Comparison of ENCODE assay signal across 18 cellular contexts in genomic region chr7:92953657-92954056, GRCh38.
DNase-seq lines count a peak whose midpoint lies in the region; ATAC-seq, FAIRE-seq and TF ChIP-seq lines count a peak whose summit lies in the region.
"Had no signal": no experiment of that assay in that cellular context is flagged by ENCODE, and none has a peak within 500 bp of the region (broad histone marks: within the 10 kb centered on the region; RNA-seq: fewer than 3 reads in every experiment).

No MANE protein-coding gene starts in this region.

- H2AFZ ChIP-seq in PC-3 (ENCODE audit: low read length) (no peak overlapping the region), HepG2 (ENCODE audit: low read length) (no peak overlapping the region)

- peaks cover 13% of the 10 kb centered on the region for H3K9me3 Mint-ChIP-seq in natural killer cell treated with Interleukin-12 subunit alpha and Interleukin-12 subunit beta and Interleukin-15 and Interleukin-18, amount 100 ng/mL, for 72 hours
- no peaks in the 10 kb centered on the region for H3K9me3 Mint-ChIP-seq in natural killer cell
- peaks cover 13% of the 10 kb centered on the region for H3K9me3 Mint-ChIP-seq in stimulated activated naive CD8-positive, alpha-beta T cell treated with anti-CD3 and anti-CD28 coated beads, Interleukin-15, Interleukin-2, amounts not matched to agents 100 ng/mL and 50 ng/mL, for 24 hours

- FAIRE-seq in HepG2 (lab: Jason Lieb, UNC): no peak
- FAIRE-seq: bronchial epithelial cell, frontal cortex had no signal

- H3K27me3 ChIP-seq in PC-3 (ENCODE audit: low read length) (no peaks in the 10 kb centered on the region), HepG2 (ENCODE audit: control insufficient read depth in 1 of 2, insufficient read depth in 2 of 2, low read length in 2 of 2) (no peaks in the 10 kb centered on the region)
- no peaks in the 10 kb centered on the region for H3K27me3 ChIP-seq in effector memory CD4-positive, alpha-beta T cell (replicated peaks; ENCODE audit: control insufficient read depth, insufficient read depth, low read length, poor library complexity, severe bottlenecking)

- H3K4me1 ChIP-seq in PC-3 (ENCODE audit: insufficient read depth, low read length): no peaks in the 10 kb centered on the region
- no peaks in the 10 kb centered on the region for H3K4me1 ChIP-seq in HepG2 (ENCODE audit: insufficient read depth, low read length)
- H3K4me1 ChIP-seq in effector memory CD4-positive, alpha-beta T cell (ENCODE audit: control insufficient read depth, insufficient read depth, low read length, poor library complexity, severe bottlenecking): no peaks in the 10 kb centered on the region

- H3K9me3 ChIP-seq in PC-3 (ENCODE audit: low read length) (no peaks in the 10 kb centered on the region), HepG2 (ENCODE audit: low read length) (no peaks in the 10 kb centered on the region)
- no peaks in the 10 kb centered on the region for H3K9me3 ChIP-seq in effector memory CD4-positive, alpha-beta T cell (ENCODE audit: control insufficient read depth, low read length)

- TF ChIP-seq EP300 in HepG2 (IDR thresholded peaks at IDR 0.05; ENCODE audit: low read depth in 2 of 2, low read length in 2 of 2): no peak
- no peak for TF ChIP-seq EP300 in HepG2 (CRISPR knock-in tag; IDR thresholded peaks at IDR 0.05; ENCODE audit: borderline replicate concordance)

- H3K36me3 ChIP-seq in PC-3 (ENCODE audit: low read depth, low read length) (no peaks in the 10 kb centered on the region), HepG2 (replicated peaks in 1 of 2; ENCODE audit: control insufficient read depth in 1 of 2, insufficient read depth in 2 of 2, low read length in 2 of 2) (no peaks in the 10 kb centered on the region)
- no peaks in the 10 kb centered on the region for H3K36me3 ChIP-seq in effector memory CD4-positive, alpha-beta T cell (ENCODE audit: control insufficient read depth, insufficient read depth, low read length)

- H3K27me3 Mint-ChIP-seq in natural killer cell treated with Interleukin-12 subunit alpha and Interleukin-12 subunit beta and Interleukin-15 and Interleukin-18, amount 100 ng/mL, for 72 hours: peaks cover 2 to 12% of the 10 kb centered on the region in 2 donors
- peaks cover 2 to 34% of the 10 kb centered on the region in 2 donors for H3K27me3 Mint-ChIP-seq in natural killer cell (ENCODE audit: low read depth in 2 of 2)
- peaks cover 6% of the 10 kb centered on the region for H3K27me3 Mint-ChIP-seq in stimulated activated naive CD8-positive, alpha-beta T cell treated with anti-CD3 and anti-CD28 coated beads, Interleukin-15, Interleukin-2, amounts not matched to agents 100 ng/mL and 50 ng/mL, for 24 hours

- intact Hi-C loops in natural killer cell (cut with micrococcal nuclease): no loop called here
- intact Hi-C loops in PC-3 (cut with micrococcal nuclease): no loop called here
- intact Hi-C loops in HepG2 (cut with micrococcal nuclease; ENCODE audit: unreplicated experiment): no loop called here

- peaks cover 33 to 43% of the 10 kb centered on the region in 2 donors for H3K4me1 Mint-ChIP-seq in natural killer cell treated with Interleukin-12 subunit alpha and Interleukin-12 subunit beta and Interleukin-15 and Interleukin-18, amount 100 ng/mL, for 72 hours (ENCODE audit: low read depth in 2 of 2)
- H3K4me1 Mint-ChIP-seq in natural killer cell: no peaks in the 10 kb centered on the region
- H3K4me1 Mint-ChIP-seq in stimulated activated naive CD8-positive, alpha-beta T cell treated with anti-CD3 and anti-CD28 coated beads, Interleukin-15, Interleukin-2, amounts not matched to agents 100 ng/mL and 50 ng/mL, for 24 hours (ENCODE audit: low read depth): peaks cover 51% of the 10 kb centered on the region
- H3K4me1 Mint-ChIP-seq: immature natural killer cell, T-cell had no signal

- in situ Hi-C loops in HepG2 (cut with HindIII; ENCODE audit: extremely low pct_ligation_motif_present, low pct_unique_long_range_greater_than_20kb): no loop called here

- WGBS in HepG2 (ENCODE audit: low lambda C conversion rate): 0% methylated on average over 2 of the region's 2 CpGs

- no peak for ATAC-seq in natural killer cell treated with Interleukin-12 subunit alpha and Interleukin-12 subunit beta and Interleukin-15 and Interleukin-18, amount 100 ng/mL, for 72 hours
- ATAC-seq in natural killer cell: no peak
- no peak for ATAC-seq in PC-3
- no peak for ATAC-seq in HepG2
- ATAC-seq: activated CD4-positive, CD25-positive, alpha-beta regulatory T cell treated with anti-CD3 and anti-CD28 coated beads, Interleukin-2, amount 50 U/mL, for 24 hours; effector memory CD8-positive, alpha-beta T cell; Panc1; T-cell had no signal

- H3K4me3 Mint-ChIP-seq in natural killer cell treated with Interleukin-12 subunit alpha and Interleukin-12 subunit beta and Interleukin-15 and Interleukin-18, amount 100 ng/mL, for 72 hours: peak overlapping the region; percentile 20
- no peak overlapping the region for H3K4me3 Mint-ChIP-seq in natural killer cell
- H3K4me3 Mint-ChIP-seq in stimulated activated naive CD8-positive, alpha-beta T cell treated with anti-CD3 and anti-CD28 coated beads, Interleukin-15, Interleukin-2, amounts not matched to agents 100 ng/mL and 50 ng/mL, for 24 hours: no peak overlapping the region
- H3K4me3 Mint-ChIP-seq: effector memory CD8-positive, alpha-beta T cell; immature natural killer cell; T-cell had no signal

- no peaks in the 10 kb centered on the region for H3K9me2 ChIP-seq in PC-3 (replicated peaks; ENCODE audit: low read length)

- H3K4me3 ChIP-seq in epithelial cell of esophagus (ENCODE audit: low read length) (no peak overlapping the region), PC-3 (ENCODE audit: low read length) (no peak overlapping the region), HepG2 (replicated peaks in 1 of 3; ENCODE audit: insufficient read depth in 1 of 3, low read depth in 2 of 3, low read length in 3 of 3) (no peak overlapping the region)
- H3K4me3 ChIP-seq in effector memory CD4-positive, alpha-beta T cell (ENCODE audit: insufficient read depth, low read depth, low read length, poor library complexity, severe bottlenecking): no peak overlapping the region

- no peak overlapping the region for H3K27ac ChIP-seq in PC-3 (ENCODE audit: low read length)
- H3K27ac ChIP-seq in HepG2 (ENCODE audit: extremely low read length, insufficient read depth, low read length): no peak overlapping the region
- H3K27ac ChIP-seq in effector memory CD4-positive, alpha-beta T cell (ENCODE audit: insufficient read depth, low read length, poor library complexity, severe bottlenecking): no peak overlapping the region

- TF ChIP-seq RAD21 in HepG2 (CRISPR knock-in tag; IDR thresholded peaks at IDR 0.05): no peak

- CTCF ChIA-PET in PC-3 (lab: Charles Lee): no interaction called here
- CTCF ChIA-PET in HepG2 (lab: Yijun Ruan, JAX; ENCODE audit: low intra/inter-chr PET ratio, low total read pairs): no interaction called here

- no peak for TF ChIP-seq POLR2A in HepG2 (IDR thresholded peaks at IDR 0.05; ENCODE audit: insufficient read depth in 1 of 2, low read depth in 2 of 2, low read length in 2 of 2)

- no TSS peak for BruUV-seq in PC-3 (replicated peaks; lab: Mats Ljungman, UMichigan)
- no TSS peak for BruUV-seq in HepG2 (replicated peaks; lab: Mats Ljungman, UMichigan)

- POLR2A ChIA-PET in PC-3 (lab: Charles Lee; ENCODE audit: unreplicated experiment) (interaction anchor here (0.5 to 0.6 kb wide), 2 partner anchors 14 to 121 kb away, joined by 4 to 11 read pairs; no protein-coding TSS in a partner anchor), HepG2 (lab: Yijun Ruan, JAX) (no interaction called here)

- peaks cover 35% of the 10 kb centered on the region for H3K36me3 Mint-ChIP-seq in natural killer cell treated with Interleukin-12 subunit alpha and Interleukin-12 subunit beta and Interleukin-15 and Interleukin-18, amount 100 ng/mL, for 72 hours
- no peaks in the 10 kb centered on the region for H3K36me3 Mint-ChIP-seq in natural killer cell
- peaks cover 19% of the 10 kb centered on the region for H3K36me3 Mint-ChIP-seq in stimulated activated naive CD8-positive, alpha-beta T cell treated with anti-CD3 and anti-CD28 coated beads, Interleukin-15, Interleukin-2, amounts not matched to agents 100 ng/mL and 50 ng/mL, for 24 hours (ENCODE audit: low read depth)

- DNase-seq in natural killer cell treated with Interleukin-12 subunit alpha and Interleukin-12 subunit beta and Interleukin-15 and Interleukin-18, amount 100 ng/mL, for 72 hours (ENCODE audit: low spot score): no peak
- DNase-seq in natural killer cell: no peak
- DNase-seq in MV-4-11 (lab: John Stamatoyannopoulos, UW): peak; percentile 6
- DNase-seq in epithelial cell of esophagus (ENCODE audit: low read depth): peak; percentile 15
- DNase-seq in PC-3: no peak
- no peak for DNase-seq in HepG2 (ENCODE audit: low spot score)
- DNase-seq in effector memory CD4-positive, alpha-beta T cell: no peak
- DNase-seq: activated gamma-delta T cell treated with Interleukin-2 at 50 U/mL for 16 hours; C1 segment of cervical spinal cord; effector memory CD8-positive, alpha-beta T cell; immature natural killer cell; midbrain; T-cell had no signal

- peak overlapping the region; percentile 24 to 87 for H3K27ac Mint-ChIP-seq in natural killer cell treated with Interleukin-12 subunit alpha and Interleukin-12 subunit beta and Interleukin-15 and Interleukin-18, amount 100 ng/mL, for 72 hours
- no peak overlapping the region for H3K27ac Mint-ChIP-seq in natural killer cell
- peak overlapping the region; percentile 94 for H3K27ac Mint-ChIP-seq in stimulated activated naive CD8-positive, alpha-beta T cell treated with anti-CD3 and anti-CD28 coated beads, Interleukin-15, Interleukin-2, amounts not matched to agents 100 ng/mL and 50 ng/mL, for 24 hours
- H3K27ac Mint-ChIP-seq: effector memory CD8-positive, alpha-beta T cell; immature natural killer cell; T-cell had no signal

- TF ChIP-seq CTCF in natural killer cell (IDR thresholded peaks at IDR 0.05) (no peak), epithelial cell of esophagus (IDR thresholded peaks at IDR 0.05; ENCODE audit: insufficient read depth, low read depth, low read length, missing control alignments) (no peak), PC-3 (conservative IDR thresholded peaks at IDR 0.05; ENCODE audit: low read depth, low read length) (no peak), HepG2 (CRISPR knock-in tag; IDR thresholded peaks at IDR 0.05) (no peak)

- no peaks in the 10 kb centered on the region for H3K79me2 ChIP-seq in PC-3 (ENCODE audit: low read length)
- no peaks in the 10 kb centered on the region for H3K79me2 ChIP-seq in HepG2 (ENCODE audit: insufficient read depth, low read length)

- no peaks in the 10 kb centered on the region for H3F3A ChIP-seq in PC-3 (ENCODE audit: low read length, unreplicated experiment)

- H4K20me1 ChIP-seq in PC-3 (ENCODE audit: low read length) (no peaks in the 10 kb centered on the region), HepG2 (ENCODE audit: insufficient read depth, low read length) (no peaks in the 10 kb centered on the region)

- H3K4me2 ChIP-seq in PC-3 (ENCODE audit: low read length) (no peak overlapping the region), HepG2 (ENCODE audit: low read depth, low read length) (no peak overlapping the region)

- no peak overlapping the region for H3K9ac ChIP-seq in PC-3 (ENCODE audit: low read length)
- H3K9ac ChIP-seq in HepG2 (ENCODE audit: insufficient read depth, low read depth, low read length): no peak overlapping the region

TF ChIP-seq in HepG2, 621 proteins besides CTCF, POLR2A, EP300 and RAD21 (continues in another document):
- no peak for TF ChIP-seq NAIF1 (CRISPR knock-in tag; IDR thresholded peaks at IDR 0.05; ENCODE audit: borderline replicate concordance)
- no peak for TF ChIP-seq ELF4 (CRISPR knock-in tag; IDR thresholded peaks at IDR 0.05; ENCODE audit: borderline replicate concordance)

Comparison
In these comparisons a context has a peak if more than half of its experiments do, and no peak if none do; other contexts are left out.
1. H3K27ac Mint-ChIP-seq: peak in natural killer cell treated with Interleukin-12 subunit alpha and Interleukin-12 subunit beta and Interleukin-15 and Interleukin-18, amount 100 ng/mL, for 72 hours (2 of 2) and stimulated activated naive CD8-positive, alpha-beta T cell treated with anti-CD3 and anti-CD28 coated beads, Interleukin-15, Interleukin-2, amounts not matched to agents 100 ng/mL and 50 ng/mL, for 24 hours (single experiment); none in natural killer cell (0 of 2).
2. DNase-seq: peak in MV-4-11 (single experiment) and epithelial cell of esophagus (single experiment); none in natural killer cell treated with Interleukin-12 subunit alpha and Interleukin-12 subunit beta and Interleukin-15 and Interleukin-18, amount 100 ng/mL, for 72 hours (single experiment), natural killer cell (single experiment), PC-3 (single experiment), HepG2 (single experiment) and effector memory CD4-positive, alpha-beta T cell (0 of 3).